8 cellular contexts compared by ENCODE assay signal in genomic region chr3:38031022-38031994, GRCh38.
DNase-seq lines count a peak whose midpoint lies in the region; ATAC-seq and TF ChIP-seq lines count a peak whose summit lies in the region.

No MANE protein-coding gene starts in this region.

- peaks cover 10% of the 10 kb centered on the region for H3K4me1 Mint-ChIP-seq in nephron

- no peak for TF ChIP-seq CTCF in nephron (IDR thresholded peaks at IDR 0.05; ENCODE audit: unreplicated experiment in 3 of 3)

- peak; percentile 79 for DNase-seq in GM03348 (ENCODE audit: low spot score)
- peak; percentile 41 for DNase-seq in T-helper 9 cell
- peak; percentile 27 for DNase-seq in dedifferentiated amniotic fluid mesenchymal stem cell (ENCODE audit: extremely low spot score)
- DNase-seq in NCI-H1417 treated with DMSO at 0.1 percent for 48 hours (lab: John Stamatoyannopoulos, UW), result no peak
- no peak for DNase-seq in SIG-M5 treated with dmso at 0.1 percent for 504 hours (lab: John Stamatoyannopoulos, UW; ENCODE audit: unreplicated experiment)
- DNase-seq in NCI-H187 treated with DMSO at 0.1 percent for 48 hours (lab: John Stamatoyannopoulos, UW), result no peak

- no peaks in the 10 kb centered on the region for H3K9me3 Mint-ChIP-seq in nephron

- peak overlapping the region; percentile 74 to 82 (median 75) for H3K4me3 Mint-ChIP-seq in nephron

- H3K27me3 Mint-ChIP-seq in nephron (ENCODE audit: low read depth), result peaks cover 39% of the 10 kb centered on the region

- no peak for ATAC-seq in HG02642 (IDR thresholded peaks at IDR 0.05; ENCODE audit: poor library complexity, unreplicated experiment)

- H3K36me3 Mint-ChIP-seq in nephron (ENCODE audit: low read depth), result no peaks in the 10 kb centered on the region

- peak overlapping the region in 1 of 3 experiments; percentile 54 for H3K27ac Mint-ChIP-seq in nephron

Comparison
In these comparisons a context has a peak if more than half of its experiments do, and no peak if none do; other contexts are left out.
1. DNase-seq: peak in GM03348 (single experiment), T-helper 9 cell (single experiment) and dedifferentiated amniotic fluid mesenchymal stem cell (single experiment); none in NCI-H1417 treated with DMSO at 0.1 percent for 48 hours (single experiment), SIG-M5 treated with dmso at 0.1 percent for 504 hours (single experiment) and NCI-H187 treated with DMSO at 0.1 percent for 48 hours (single experiment).